1 cellular context compared by ENCODE assay signal in the genomic region with DNA sequence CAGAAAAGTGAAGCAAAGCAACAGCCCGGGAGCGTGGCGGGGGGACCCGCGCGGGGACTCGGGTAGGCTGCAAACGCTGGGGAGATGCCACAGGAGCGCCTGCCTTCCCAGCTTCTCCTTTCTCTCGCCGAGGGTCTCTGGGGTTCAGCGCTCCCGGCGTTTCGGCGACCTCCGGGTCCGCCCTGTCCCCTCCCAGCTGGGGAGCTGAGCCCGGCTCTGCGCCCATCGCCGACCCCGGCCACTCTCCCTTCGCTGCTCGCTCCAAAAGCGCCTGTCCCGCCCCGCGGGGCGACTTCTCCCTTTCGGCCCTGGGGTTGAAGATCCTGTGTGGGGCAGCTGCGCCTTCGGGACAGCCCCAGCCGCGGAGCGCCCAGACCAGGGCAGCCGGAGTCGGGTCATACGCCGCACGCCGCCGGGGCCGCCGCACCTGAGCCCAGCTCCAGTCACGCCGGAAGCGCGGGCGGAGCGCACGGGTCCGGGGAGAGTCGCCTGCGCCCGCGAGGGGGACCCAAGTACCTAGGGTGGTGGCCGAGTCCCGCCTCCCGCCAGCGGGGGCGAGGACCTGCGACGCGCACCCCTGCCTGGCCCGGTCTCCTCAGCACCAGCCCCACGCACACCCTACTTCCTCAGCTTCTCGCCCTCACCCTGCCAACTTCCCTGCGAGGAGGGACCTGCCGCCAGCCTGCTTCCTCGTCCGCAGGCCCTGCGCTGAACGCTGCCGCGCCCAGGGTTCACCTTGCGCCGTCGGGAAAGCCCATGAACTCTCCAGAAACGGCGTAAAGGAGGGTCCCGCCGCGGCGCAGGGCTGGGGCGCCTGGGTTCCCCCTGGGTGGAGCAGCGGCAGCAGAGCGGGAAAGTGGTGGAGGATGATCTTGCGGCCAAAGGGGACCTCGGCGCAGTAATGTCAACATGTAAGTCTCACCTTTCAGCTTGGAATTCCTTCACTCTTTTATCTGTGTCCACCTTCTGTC.
TF ChIP-seq lines count a peak whose summit lies in the region.

ADGRG6 (plus strand) TSS at position 587 of the 971 bp plus-strand sequence; CDS start at position 910, 323 bp downstream.

TF ChIP-seq in HepG2, 621 proteins besides CTCF, POLR2A, EP300 and RAD21 (continued from another document and continues in another):
- TF ChIP-seq ZNF740 (CRISPR knock-in tag; IDR thresholded peaks at IDR 0.05): peak; percentile 66; the same call in 1 of the 2 replicates
- TF ChIP-seq RBFOX2 (IDR thresholded peaks at IDR 0.05; ENCODE audit: low read depth, low read length): peak; percentile 100
- peak; percentile 75; the same call in 1 of the 2 replicates for TF ChIP-seq ARNTL (CRISPR knock-in tag; IDR thresholded peaks at IDR 0.05)
- TF ChIP-seq FOXA3 (CRISPR knock-in tag; IDR thresholded peaks at IDR 0.05): peak; percentile 41
- TF ChIP-seq ZNF788 (CRISPR knock-in tag; IDR thresholded peaks at IDR 0.05; ENCODE audit: borderline replicate concordance): peak; percentile 92; the same call in 1 of the 2 replicates
- no peak for TF ChIP-seq ZNF660 (CRISPR knock-in tag; IDR thresholded peaks at IDR 0.05; ENCODE audit: borderline replicate concordance, low read depth)
- TF ChIP-seq HNRNPL (IDR thresholded peaks at IDR 0.05; ENCODE audit: low read depth, low read length): peak; percentile 90; the same call in 1 of the 2 replicates
- 0 out of 2 replicates have a peak, but pooled peaks have one; percentile 42 for TF ChIP-seq JUNB (CRISPR knock-in tag; IDR thresholded peaks at IDR 0.05; ENCODE audit: borderline replicate concordance)
- peak; percentile 100 for TF ChIP-seq UBTF (CRISPR knock-in tag; IDR thresholded peaks at IDR 0.05)
- TF ChIP-seq ZNF724P (CRISPR knock-in tag; IDR thresholded peaks at IDR 0.05; ENCODE audit: borderline replicate concordance): no peak; the same call in 1 of the 2 replicates
- no peak for TF ChIP-seq HNRNPH1 (optimal IDR thresholded peaks at IDR 0.05; ENCODE audit: low read depth, low read length)
- TF ChIP-seq PRDM4 (CRISPR knock-in tag; IDR thresholded peaks at IDR 0.05; ENCODE audit: borderline replicate concordance): peak; percentile 50; the same call in 1 of the 2 replicates
- 0 out of 2 replicates have a peak, but pooled peaks have one; percentile 15 for TF ChIP-seq ZNF12 (CRISPR knock-in tag; IDR thresholded peaks at IDR 0.05)
- peak; percentile 74; the same call in 1 of the 2 replicates for TF ChIP-seq ZNF816 (CRISPR knock-in tag; IDR thresholded peaks at IDR 0.05; ENCODE audit: borderline replicate concordance)
- peak; percentile 85; the same call in 1 of the 2 replicates for TF ChIP-seq ZNF253 (CRISPR knock-in tag; IDR thresholded peaks at IDR 0.05; ENCODE audit: borderline replicate concordance)
- TF ChIP-seq ZNF451 (CRISPR knock-in tag; IDR thresholded peaks at IDR 0.05): peak; percentile 99
- TF ChIP-seq ZNF17 (CRISPR knock-in tag; IDR thresholded peaks at IDR 0.05): 0 out of 2 replicates have a peak, but pooled peaks have one; percentile 10
- no peak for TF ChIP-seq NFE2L2 (IDR thresholded peaks at IDR 0.05; ENCODE audit: low read length)
- TF ChIP-seq, protein P1, sequence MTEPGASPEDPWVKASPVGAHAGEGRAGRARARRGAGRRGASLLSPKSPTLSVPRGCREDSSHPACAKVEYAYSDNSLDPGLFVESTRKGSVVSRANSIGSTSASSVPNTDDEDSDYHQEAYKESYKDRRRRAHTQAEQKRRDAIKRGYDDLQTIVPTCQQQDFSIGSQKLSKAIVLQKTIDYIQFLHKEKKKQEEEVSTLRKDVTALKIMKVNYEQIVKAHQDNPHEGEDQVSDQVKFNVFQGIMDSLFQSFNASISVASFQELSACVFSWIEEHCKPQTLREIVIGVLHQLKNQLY (CRISPR knock-in tag; IDR thresholded peaks at IDR 0.05): no peak; the same call in 1 of the 2 replicates
- no peak for TF ChIP-seq HCFC1 (IDR thresholded peaks at IDR 0.05; ENCODE audit: low read depth, low read length)
- peak; percentile 99 for TF ChIP-seq ZNF563 (CRISPR knock-in tag; IDR thresholded peaks at IDR 0.05)
- peak; percentile 71; the same call in 1 of the 2 replicates for TF ChIP-seq ARID2 (CRISPR knock-in tag; IDR thresholded peaks at IDR 0.05; ENCODE audit: borderline replicate concordance)
- TF ChIP-seq AFF4 (CRISPR knock-in tag; IDR thresholded peaks at IDR 0.05): peak; percentile 95
- peak; percentile 98 for TF ChIP-seq ZNF614 (CRISPR knock-in tag; IDR thresholded peaks at IDR 0.05; ENCODE audit: borderline replicate concordance)
- no peak for TF ChIP-seq IRX3 (CRISPR knock-in tag; IDR thresholded peaks at IDR 0.05; ENCODE audit: borderline replicate concordance, low read depth)
- no peak for TF ChIP-seq ZNF207 (IDR thresholded peaks at IDR 0.05; ENCODE audit: borderline replicate concordance)
- no peak; the same call in 1 of the 2 replicates for TF ChIP-seq ZBTB25 (CRISPR knock-in tag; IDR thresholded peaks at IDR 0.05)
- peak in 1 of 2 experiments; percentile 35; a peak in 1 of 4 replicates for TF ChIP-seq ATF4 (CRISPR knock-in tag; IDR thresholded peaks at IDR 0.05)
- no peak for TF ChIP-seq HMGA1 (CRISPR knock-in tag; conservative IDR thresholded peaks at IDR 0.05)
- peak; percentile 92; the same call in 1 of the 2 replicates for TF ChIP-seq MTA1 (CRISPR knock-in tag; IDR thresholded peaks at IDR 0.05; ENCODE audit: borderline replicate concordance)
- peak; percentile 29; the same call in 1 of the 2 replicates for TF ChIP-seq ZNF263 (CRISPR knock-in tag; IDR thresholded peaks at IDR 0.05)
- no peak; the same call in 1 of the 2 replicates for TF ChIP-seq DNMT3B (CRISPR knock-in tag; conservative IDR thresholded peaks at IDR 0.05)
- TF ChIP-seq CENPT (CRISPR knock-in tag; IDR thresholded peaks at IDR 0.05; ENCODE audit: low read depth): peak; percentile 77
- peak; percentile 49; the same call in 1 of the 2 replicates for TF ChIP-seq YEATS2 (CRISPR knock-in tag; IDR thresholded peaks at IDR 0.05; ENCODE audit: borderline replicate concordance)
- 0 out of 2 replicates have a peak, but pooled peaks have one; percentile 30 for TF ChIP-seq SIX1 (CRISPR knock-in tag; IDR thresholded peaks at IDR 0.05; ENCODE audit: borderline replicate concordance)
- TF ChIP-seq ZFP62 (CRISPR knock-in tag; IDR thresholded peaks at IDR 0.05): no peak
- TF ChIP-seq SMAD1 (CRISPR knock-in tag; IDR thresholded peaks at IDR 0.05; ENCODE audit: borderline replicate concordance, low read depth): peak; percentile 66; the same call in 1 of the 2 replicates
- no peak for TF ChIP-seq MZF1 (CRISPR knock-in tag; IDR thresholded peaks at IDR 0.05; ENCODE audit: borderline replicate concordance)
- TF ChIP-seq ZNF30 (CRISPR knock-in tag; IDR thresholded peaks at IDR 0.05): peak; percentile 80; the same call in 1 of the 2 replicates
- peak; percentile 93 for TF ChIP-seq MED1 (CRISPR knock-in tag; IDR thresholded peaks at IDR 0.05)
- peak; percentile 99 for TF ChIP-seq ZNF883 (CRISPR knock-in tag; IDR thresholded peaks at IDR 0.05; ENCODE audit: not compliant biosample characterization)
- TF ChIP-seq MBNL3 (CRISPR knock-in tag; conservative IDR thresholded peaks at IDR 0.05): no peak
- TF ChIP-seq MYNN (CRISPR knock-in tag; IDR thresholded peaks at IDR 0.05; ENCODE audit: low read depth): no peak
- peak; percentile 88 for TF ChIP-seq HDAC1 (CRISPR knock-in tag; IDR thresholded peaks at IDR 0.05)
- TF ChIP-seq GZF1 (CRISPR knock-in tag; IDR thresholded peaks at IDR 0.05): peak; percentile 78
- peak; percentile 85 for TF ChIP-seq CAMTA2 (CRISPR knock-in tag; IDR thresholded peaks at IDR 0.05; ENCODE audit: borderline replicate concordance)
- peak; percentile 84 for TF ChIP-seq AGO1 (IDR thresholded peaks at IDR 0.05; ENCODE audit: low read depth, low read length, poor library complexity, severe bottlenecking)
